8 cellular contexts compared by ENCODE assay signal in genomic region chr5:95620030-95620869, GRCh38. TPM values are rescaled to one million over a fixed set of nuclear protein-coding genes. Genes with fewer than 3 reads are reported as not detected.
DNase-seq lines count a peak whose midpoint lies in the region; ATAC-seq, FAIRE-seq and TF ChIP-seq lines count a peak whose summit lies in the region.

GPR150 (plus strand) TSS chr5:95620087; CDS start chr5:95620276, 189 bp downstream.

- dilution Hi-C loops in endothelial cell of umbilical vein (cut with MboI; ENCODE audit: extremely low pct_ligation_motif_present, low sequenced_read_pairs) = no loop called here

- peak within 1 kb of the TSS; percentile 44 for H3K27ac ChIP-seq in endothelial cell of umbilical vein (ENCODE audit: insufficient read depth, low read depth, low read length)
- H3K27ac ChIP-seq in muscle layer of duodenum (ENCODE audit: low read length) = no peak within 1 kb of the TSS

- H3K27me3 ChIP-seq in endothelial cell of umbilical vein (ENCODE audit: control insufficient read depth in 2 of 2, insufficient read depth in 2 of 2, low read length in 2 of 2) (no peaks in the 10 kb centered on the region), muscle layer of duodenum (ENCODE audit: low read depth, low read length) (peaks cover 4% of the 10 kb centered on the region)

- POLR2A ChIA-PET in endothelial cell of umbilical vein (lab: Charles Lee) = no interaction called here

- H3K4me2 ChIP-seq in endothelial cell of umbilical vein (ENCODE audit: insufficient read depth, low read length) = peak within 1 kb of the TSS; percentile 89

- FAIRE-seq in endothelial cell of umbilical vein (lab: Jason Lieb, UNC) = peak; percentile 46

- no peaks in the 10 kb centered on the region for H3K9me3 ChIP-seq in endothelial cell of umbilical vein (replicated peaks; ENCODE audit: control insufficient read depth, insufficient read depth, low read length)
- H3K9me3 ChIP-seq in muscle layer of duodenum (ENCODE audit: control insufficient read depth in 1 of 2, low read length in 2 of 2) = no peaks in the 10 kb centered on the region

- CTCF ChIA-PET in endothelial cell of umbilical vein (lab: Charles Lee) = interaction anchor here (1.7 kb wide), 1 partner anchor 11 kb away, joined by 5 read pairs; no protein-coding TSS in a partner anchor

- intact Hi-C loops in endothelial cell of umbilical vein (cut with micrococcal nuclease) = loop anchor here (1.0 kb wide), 1 partner anchor 65 kb away; the partner anchor contains the start of gene ARSK

- TF ChIP-seq POLR2A in endothelial cell of umbilical vein (IDR thresholded peaks at IDR 0.05; ENCODE audit: low read depth, low read length) = peak; percentile 31

- H3K36me3 ChIP-seq in endothelial cell of umbilical vein (ENCODE audit: control insufficient read depth in 2 of 2, extremely low read depth in 1 of 2, insufficient read depth in 2 of 2, low read length in 2 of 2) (no peaks in the 10 kb centered on the region), muscle layer of duodenum (ENCODE audit: control insufficient read depth in 1 of 2, insufficient read depth in 2 of 2, low read length in 2 of 2) (no peaks in the 10 kb centered on the region)

- H2AFZ ChIP-seq in endothelial cell of umbilical vein (ENCODE audit: low read depth, low read length) = peak within 1 kb of the TSS; percentile 89

- TF ChIP-seq CTCF in endothelial cell of umbilical vein (IDR thresholded peaks at IDR 0.05; ENCODE audit: extremely low read depth in 1 of 2, insufficient read depth in 1 of 2, low read depth in 1 of 2, low read length in 2 of 2) = no peak

- H3K9ac ChIP-seq in endothelial cell of umbilical vein (replicated peaks; ENCODE audit: extremely low read depth, insufficient read depth, low read length) = peak within 1 kb of the TSS; percentile 42

- H3K79me2 ChIP-seq in endothelial cell of umbilical vein (ENCODE audit: control insufficient read depth, insufficient read depth, low read length) = no peaks in the 10 kb centered on the region

- H3K9me1 ChIP-seq in endothelial cell of umbilical vein (replicated peaks; ENCODE audit: control insufficient read depth, extremely low read depth, insufficient read depth, low read length) = no peaks in the 10 kb centered on the region

- H3K4me1 ChIP-seq in endothelial cell of umbilical vein (ENCODE audit: control insufficient read depth, extremely low read depth, insufficient read depth, low read length) (peaks cover 23% of the 10 kb centered on the region), muscle layer of duodenum (ENCODE audit: control insufficient read depth in 1 of 2, insufficient read depth in 2 of 2, low read length in 2 of 2) (peaks cover 4 to 8% of the 10 kb centered on the region in 2 donors)

- peak; percentile 62 for ATAC-seq in HG02623 (IDR thresholded peaks at IDR 0.05; ENCODE audit: unreplicated experiment)

- BruUV-seq in endothelial cell of umbilical vein (replicated peaks; lab: Mats Ljungman, UMichigan) = no TSS peak

- H3K4me3 ChIP-seq in endothelial cell of umbilical vein (replicated peaks in 1 of 3; ENCODE audit: insufficient read depth in 1 of 3, low read depth in 1 of 3, low read length in 3 of 3) (peak within 1 kb of the TSS; percentile 18 to 54 (median 53)), muscle layer of duodenum (ENCODE audit: low read depth in 1 of 2, low read length in 2 of 2) (peak within 1 kb of the TSS; percentile 65 to 73)

- H4K20me1 ChIP-seq in endothelial cell of umbilical vein (replicated peaks; ENCODE audit: control insufficient read depth, extremely low read depth, insufficient read depth, low read length) = no peaks in the 10 kb centered on the region

- DNase-seq in NCI-H2081 (lab: John Stamatoyannopoulos, UW) = peak; percentile 45 to 66
- DNase-seq in NCI-H2081 treated with DMSO at 0.1 percent for 48 hours (lab: John Stamatoyannopoulos, UW) = no peak
- DNase-seq in NCI-H146 (lab: John Stamatoyannopoulos, UW) = peak; percentile 78
- DNase-seq in activated CD4-positive, alpha-beta T cell treated with anti-CD3 and anti-CD28 coated beads, Interleukin-2, amount 50 U/mL, for 48 hours = peak; percentile 62 to 70
- peak; percentile 39 for DNase-seq in endothelial cell of umbilical vein (ENCODE audit: low read depth, low spot score)
- peak; percentile 60 for DNase-seq in stimulated activated naive CD4-positive, alpha-beta T cell treated with Interleukin-2 at 50 U/mL for 16 hours (lab: John Stamatoyannopoulos, UW)

TF ChIP-seq in endothelial cell of umbilical vein, 7 proteins besides CTCF, POLR2A, EP300 and RAD21:
- TF ChIP-seq MYC (IDR thresholded peaks at IDR 0.05; ENCODE audit: low read depth, low read length) (peak; percentile 29), EZH2 (IDR thresholded peaks at IDR 0.05; ENCODE audit: borderline replicate concordance, low read depth, low read length, severe bottlenecking) (no peak), GATA2 (IDR thresholded peaks at IDR 0.05; ENCODE audit: insufficient read depth, insufficient read length, low read depth, low read length) (no peak)
- TF ChIP-seq, protein P1, sequence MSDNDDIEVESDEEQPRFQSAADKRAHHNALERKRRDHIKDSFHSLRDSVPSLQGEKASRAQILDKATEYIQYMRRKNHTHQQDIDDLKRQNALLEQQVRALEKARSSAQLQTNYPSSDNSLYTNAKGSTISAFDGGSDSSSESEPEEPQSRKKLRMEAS (IDR thresholded peaks at IDR 0.05; ENCODE audit: insufficient read depth, insufficient read length) = peak; percentile 67
TF ChIP-seq in endothelial cell of umbilical vein: peak in this region for 2.

RNA-seq across cellular contexts. Expression of gene GPR150, which starts in this region (rescaled TPM):
- total RNA-seq in endothelial cell of umbilical vein = 0.31 and 0.35 TPM in 2 replicates
- 0.16 and 0.28 TPM in 2 replicates for polyA plus RNA-seq in endothelial cell of umbilical vein
- 0.09 and 0.10 TPM in 2 replicates for polyA plus RNA-seq in endothelial cell of umbilical vein (2011; cell fraction: cytosol; rRNA removed)
- 0.13 TPM in 1 of 2 replicates, not detected in the other for polyA plus RNA-seq in endothelial cell of umbilical vein (2011; cell fraction: nucleus; rRNA removed)
- polyA plus RNA-seq in endothelial cell of umbilical vein (2012) = 0.17 and 0.57 TPM in 2 replicates
- polyA minus RNA-seq in endothelial cell of umbilical vein = 0.08 and 0.17 TPM in 2 replicates
- not detected for polyA minus RNA-seq in endothelial cell of umbilical vein (2011; cell fraction: cytosol; rRNA and poly(A)+ RNA removed)
- polyA minus RNA-seq in endothelial cell of umbilical vein (2011; cell fraction: nucleus; rRNA and poly(A)+ RNA removed) = 0.19 and 0.24 TPM in 2 replicates

Comparison
In these comparisons a context has a peak if more than half of its experiments do, and no peak if none do; other contexts are left out.
1. Peak in DNase-seq, H3K4me3 ChIP-seq, H3K27ac ChIP-seq, H3K9ac ChIP-seq and H3K4me2 ChIP-seq in endothelial cell of umbilical vein; RNA of the gene not detected or under 1 TPM.